ENCODE assay signal across 9 cellular contexts in genomic region chr15:73928241-73928579, GRCh38. TPM values are rescaled to one million over a fixed set of nuclear protein-coding genes. Genes with fewer than 3 reads are reported as not detected.
DNase-seq lines count a peak whose midpoint lies in the region; ATAC-seq and TF ChIP-seq lines count a peak whose summit lies in the region.
"Had no signal": no experiment of that assay in that cellular context is flagged by ENCODE, and none has a peak within 500 bp of the region (broad histone marks: within the 10 kb centered on the region; RNA-seq: fewer than 3 reads in every experiment).

No MANE protein-coding gene starts in this region.

- H3K36me3 Mint-ChIP-seq in mesothelial cell of epicardium, result no peaks in the 10 kb centered on the region

- H3K4me3 ChIP-seq in heart right ventricle, result peak overlapping the region; percentile 51 to 77 (median 66)
- peak overlapping the region; percentile 71 for H3K4me3 ChIP-seq in brain microvascular endothelial cell (ENCODE audit: low read depth, low read length)

- in situ Hi-C loops in brain microvascular endothelial cell (cut with HindIII; ENCODE audit: low pct_ligation_motif_present, low sequenced_read_pairs), result no loop called here

- H3K27ac Mint-ChIP-seq in mesothelial cell of epicardium, result no peak overlapping the region

- intact Hi-C loops in heart right ventricle (cut with DNase I), result loop anchor here in 2 of 10 donors (10.0 kb wide), 2 partner anchors 123 to 363 kb away; no protein-coding TSS in a partner anchor
- intact Hi-C loops in left ventricle myocardium superior (cut with micrococcal nuclease), result no loop called here

- H3K27me3 Mint-ChIP-seq in mesothelial cell of epicardium (ENCODE audit: low read depth), result no peaks in the 10 kb centered on the region

- H3K27ac ChIP-seq in heart right ventricle (peak overlapping the region in 8 of 10 donors; percentile 88 to 95 (median 92)), brain microvascular endothelial cell (no peak overlapping the region)

- WGBS in heart right ventricle, 2 donors, result 57 to 67% methylated on average over 3 of the region's 3 CpGs

- H3K36me3 ChIP-seq in heart right ventricle (no peaks in the 10 kb centered on the region), brain microvascular endothelial cell (replicated peaks) (peaks cover 2% of the 10 kb centered on the region)

- H3K4me1 ChIP-seq in heart right ventricle, result peaks cover 27 to 91% (median 65%) of the 10 kb centered on the region in 9 donors

- H3K9me3 Mint-ChIP-seq in mesothelial cell of epicardium, result no peaks in the 10 kb centered on the region

- DNase-seq in heart right ventricle (no peak), left ventricle myocardium superior (no peak), brain microvascular endothelial cell (no peak), mesothelial cell of epicardium (ENCODE audit: low spot score in 2 of 2, unreplicated experiment in 2 of 2) (no peak), NCI-H2227 (lab: John Stamatoyannopoulos, UW; ENCODE audit: unreplicated experiment) (no peak), inferior parietal cortex (ENCODE audit: extremely low spot score) (no peak)
- DNase-seq: NCI-H187 treated with DMSO at 0.1 percent for 48 hours had no signal

- ATAC-seq in heart right ventricle (no peak), left ventricle myocardium superior (no peak), HG03175 (IDR thresholded peaks at IDR 0.05; ENCODE audit: unreplicated experiment) (no peak), HG02970 (IDR thresholded peaks at IDR 0.05; ENCODE audit: low FRiP score, unreplicated experiment) (no peak)

- no peaks in the 10 kb centered on the region for H3K9me3 ChIP-seq in heart right ventricle

- peak overlapping the region; percentile 71 for H3K4me3 Mint-ChIP-seq in mesothelial cell of epicardium

- H3K27me3 ChIP-seq in heart right ventricle (peaks cover 0 to 33% (median 3%) of the 10 kb centered on the region in 7 donors), brain microvascular endothelial cell (replicated peaks) (no peaks in the 10 kb centered on the region)

- peaks cover 51% of the 10 kb centered on the region for H3K4me1 Mint-ChIP-seq in mesothelial cell of epicardium

- TF ChIP-seq CTCF in heart right ventricle (IDR thresholded peaks at IDR 0.05) (no peak), brain microvascular endothelial cell (IDR thresholded peaks at IDR 0.05; ENCODE audit: low read depth, low read length, missing control alignments) (no peak), mesothelial cell of epicardium (IDR thresholded peaks at IDR 0.05; ENCODE audit: unreplicated experiment) (no peak)

RNA-seq across cellular contexts. Expression of gene LOXL1, which starts 1.9 kb away (rescaled TPM):
- total RNA-seq in heart right ventricle (10 to 100 TPM; 11.2 to 60.2 (median 26.3) TPM), left ventricle myocardium superior (12.9 TPM), mesothelial cell of epicardium (62.9 to 69.0 TPM (median 68.6 TPM) in 3 replicates)
- polyA plus RNA-seq in heart right ventricle, result 10 to 100 TPM; 41.4 to 66.6 TPM

RNA-seq across cellular contexts. Expression of gene TBC1D21, which starts 54.8 kb away (rescaled TPM):
- not detected for total RNA-seq in heart right ventricle
- not detected for polyA plus RNA-seq in heart right ventricle
- total RNA-seq in left ventricle myocardium superior, result not detected
- not detected in 3 replicates for total RNA-seq in mesothelial cell of epicardium
